In the genomic region with DNA sequence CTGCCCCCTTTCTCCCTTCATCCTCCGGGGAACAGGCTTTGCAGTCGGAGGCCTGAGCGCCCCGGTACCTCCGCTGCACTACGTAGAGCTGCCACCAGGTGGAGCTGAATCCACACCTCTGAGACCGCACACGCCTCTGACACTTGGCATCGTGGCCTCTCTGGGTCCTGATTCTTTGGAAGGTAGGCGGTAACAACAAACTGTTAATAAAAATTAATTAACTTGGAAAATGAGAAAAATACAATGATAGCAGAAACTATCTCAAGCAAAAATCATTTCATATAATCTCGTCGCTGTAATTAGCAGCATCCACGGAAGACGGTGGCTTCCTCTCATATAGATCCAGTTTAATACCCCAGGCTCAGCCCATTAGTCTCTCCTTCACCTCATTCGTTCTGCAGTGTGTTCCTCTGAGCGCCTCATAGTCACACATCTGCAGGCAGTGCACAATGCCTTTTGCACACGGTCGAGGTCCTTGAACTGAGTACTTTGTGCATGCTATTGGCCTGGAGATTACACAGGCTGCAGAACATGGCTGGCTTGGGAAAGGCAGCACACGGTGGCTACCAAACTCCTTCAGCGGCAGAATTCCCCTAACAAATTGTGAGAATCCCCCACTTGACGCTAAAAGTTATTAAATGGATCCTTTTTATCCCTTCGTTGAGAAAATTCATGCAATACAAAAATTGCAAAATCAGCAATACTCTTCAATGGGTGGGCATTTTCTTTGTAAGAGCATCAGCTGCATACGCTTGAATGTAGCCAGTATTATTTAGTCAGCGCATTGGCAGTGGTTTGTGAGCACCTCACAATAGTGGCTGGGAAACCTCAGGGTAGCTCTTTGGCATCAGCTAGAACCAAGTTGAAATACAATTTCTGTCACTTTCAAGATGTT, we compare ENCODE assay signal across 9 cellular contexts. TPM values are rescaled to one million over a fixed set of nuclear protein-coding genes. Genes with fewer than 3 reads are reported as not detected.
DNase-seq lines count a peak whose midpoint lies in the region; ATAC-seq and TF ChIP-seq lines count a peak whose summit lies in the region.
"Had no signal": no experiment of that assay in that cellular context is flagged by ENCODE, and none has a peak within 500 bp of the region (broad histone marks: within the 10 kb centered on the region; RNA-seq: fewer than 3 reads in every experiment).

No MANE protein-coding gene starts in this region.

- H3K9me2 ChIP-seq in Loucy (replicated peaks; ENCODE audit: low read depth, low read length) (no peaks in the 10 kb centered on the region), SU-DHL-6 (replicated peaks; ENCODE audit: insufficient read depth, low read length) (no peaks in the 10 kb centered on the region)

- no peaks in the 10 kb centered on the region for H3K9me3 Mint-ChIP-seq in activated naive CD8-positive, alpha-beta T cell treated with anti-CD3 and anti-CD28 coated beads, Interleukin-2, amount 50 U/mL, for 24 hours

- no peak overlapping the region for H3K27ac ChIP-seq in SU-DHL-6 (ENCODE audit: low read depth, low read length)

- H3K27ac Mint-ChIP-seq in activated naive CD8-positive, alpha-beta T cell treated with anti-CD3 and anti-CD28 coated beads, Interleukin-2, amount 50 U/mL, for 24 hours = no peak overlapping the region

- intact Hi-C loops in left cardiac atrium (cut with DNase I) = loop anchor here (1.0 to 10.0 kb wide), 4 partner anchors 123 to 207 kb away; partner anchors contain the start of genes EPHB6 (in 1 of the 2) and TRPV6 (in 1 of the 2)

- no peaks in the 10 kb centered on the region for H3K9me3 ChIP-seq in Loucy (ENCODE audit: insufficient read depth, low read depth, low read length)
- H3K9me3 ChIP-seq in SU-DHL-6 (ENCODE audit: insufficient read depth, low read length) = no peaks in the 10 kb centered on the region

- DNase-seq in H7 (peak; percentile 63), left cardiac atrium (peak; percentile 81), retinal pigment epithelial cell (ENCODE audit: low read depth) (no peak), cerebellar nuclear complex (lab: John Stamatoyannopoulos, UW) (no peak)
- DNase-seq in activated naive CD8-positive, alpha-beta T cell treated with anti-CD3 and anti-CD28 coated beads, Interleukin-2, amount 50 U/mL, for 24 hours = peak; percentile 85

- no peak overlapping the region for H3K9ac ChIP-seq in Loucy (ENCODE audit: low read depth, low read length, poor library complexity, severe bottlenecking)
- no peak overlapping the region for H3K9ac ChIP-seq in SU-DHL-6 (ENCODE audit: low read length)

- H3K36me3 Mint-ChIP-seq in activated naive CD8-positive, alpha-beta T cell treated with anti-CD3 and anti-CD28 coated beads, Interleukin-2, amount 50 U/mL, for 24 hours (ENCODE audit: low read depth) = no peaks in the 10 kb centered on the region

- no peaks in the 10 kb centered on the region for H4K20me1 ChIP-seq in Loucy (ENCODE audit: insufficient read depth, low read length, poor library complexity, severe bottlenecking)
- H4K20me1 ChIP-seq in SU-DHL-6 (ENCODE audit: low read depth, low read length) = no peaks in the 10 kb centered on the region

- H3F3A ChIP-seq in Loucy (ENCODE audit: low read depth) (no peaks in the 10 kb centered on the region), SU-DHL-6 (ENCODE audit: insufficient read depth) (no peaks in the 10 kb centered on the region)

- peaks cover 53% of the 10 kb centered on the region for H3K4me1 ChIP-seq in Loucy (ENCODE audit: insufficient read depth, low read length, poor library complexity, severe bottlenecking)

- TF ChIP-seq CTCF in GM12873 (IDR thresholded peaks at IDR 0.05; ENCODE audit: insufficient read depth, low read depth, low read length, missing control alignments) (peak; percentile 91), Loucy (conservative IDR thresholded peaks at IDR 0.05; ENCODE audit: low read length) (peak; percentile 98), SU-DHL-6 (IDR thresholded peaks at IDR 0.05; ENCODE audit: insufficient read depth, low read length, poor library complexity, severe bottlenecking) (peak; percentile 96), retinal pigment epithelial cell (conservative IDR thresholded peaks at IDR 0.05; ENCODE audit: low read depth, low read length) (peak; percentile 94)

- ATAC-seq in activated naive CD8-positive, alpha-beta T cell treated with anti-CD3 and anti-CD28 coated beads, Interleukin-2, amount 50 U/mL, for 24 hours = peak; percentile 88
- peak; percentile 89 to 92 for ATAC-seq in left cardiac atrium

- H3K27me3 ChIP-seq in H7 (ENCODE audit: control insufficient read depth, insufficient read depth, low read length) = no peaks in the 10 kb centered on the region
- no peaks in the 10 kb centered on the region for H3K27me3 ChIP-seq in Loucy (ENCODE audit: insufficient read depth, low read length, poor library complexity, severe bottlenecking)
- no peaks in the 10 kb centered on the region for H3K27me3 ChIP-seq in SU-DHL-6 (ENCODE audit: low read length)

- H3K4me3 Mint-ChIP-seq in activated naive CD8-positive, alpha-beta T cell treated with anti-CD3 and anti-CD28 coated beads, Interleukin-2, amount 50 U/mL, for 24 hours = no peak overlapping the region

- H3K36me3 ChIP-seq in H7 (replicated peaks; ENCODE audit: control insufficient read depth, insufficient read depth, low read length) (no peaks in the 10 kb centered on the region), Loucy (ENCODE audit: insufficient read depth, low read length) (no peaks in the 10 kb centered on the region), SU-DHL-6 (ENCODE audit: low read length) (no peaks in the 10 kb centered on the region)

- H3K4me3 ChIP-seq in H7 (ENCODE audit: insufficient read depth, low read depth, low read length) (no peak overlapping the region), Loucy (ENCODE audit: low read length, poor library complexity, severe bottlenecking) (no peak overlapping the region), SU-DHL-6 (ENCODE audit: insufficient read depth, low read length, poor library complexity, severe bottlenecking) (no peak overlapping the region), retinal pigment epithelial cell (ENCODE audit: low read length) (no peak overlapping the region)

- no peak overlapping the region for H3K4me2 ChIP-seq in Loucy (ENCODE audit: low read depth, low read length, poor library complexity, severe bottlenecking)
- no peak overlapping the region for H3K4me2 ChIP-seq in SU-DHL-6 (ENCODE audit: low read depth, low read length, poor library complexity, severe bottlenecking)

- H3K4me1 Mint-ChIP-seq in activated naive CD8-positive, alpha-beta T cell treated with anti-CD3 and anti-CD28 coated beads, Interleukin-2, amount 50 U/mL, for 24 hours = peaks cover 10% of the 10 kb centered on the region

- peaks cover 3% of the 10 kb centered on the region for H3K27me3 Mint-ChIP-seq in activated naive CD8-positive, alpha-beta T cell treated with anti-CD3 and anti-CD28 coated beads, Interleukin-2, amount 50 U/mL, for 24 hours

- no peak overlapping the region for H2AFZ ChIP-seq in Loucy (ENCODE audit: low read length)
- no peak overlapping the region for H2AFZ ChIP-seq in SU-DHL-6 (ENCODE audit: low read depth, low read length, severe bottlenecking)

- no peaks in the 10 kb centered on the region for H3K79me2 ChIP-seq in Loucy (ENCODE audit: insufficient read depth, low read length)
- no peaks in the 10 kb centered on the region for H3K79me2 ChIP-seq in SU-DHL-6 (ENCODE audit: insufficient read depth, low read length)

RNA-seq across cellular contexts. Expression of gene OR9A2, which starts 18.7 kb away (rescaled TPM):
- not detected in 2 replicates for total RNA-seq in H7 (2014; rRNA removed; shearing (Covaris generic))
- not detected for total RNA-seq in left cardiac atrium
- total RNA-seq: skeletal muscle tissue had no signal

RNA-seq across cellular contexts. Expression of gene OR6V1, which starts 43.9 kb away (rescaled TPM):
- total RNA-seq in H7 (2014; rRNA removed; shearing (Covaris generic)) = not detected in 2 replicates
- total RNA-seq in left cardiac atrium = not detected
- total RNA-seq: skeletal muscle tissue had no signal

RNA-seq across cellular contexts. Expression of gene KEL, which starts 46.1 kb away (rescaled TPM):
- 1.7 and 7.7 TPM in 2 replicates for total RNA-seq in H7 (2014; rRNA removed; shearing (Covaris generic))
- under 1 TPM in 1 of 2 donors, not detected in 1; 0.15 TPM for total RNA-seq in left cardiac atrium

Comparison
In these comparisons a context has a peak if more than half of its experiments do, and no peak if none do; other contexts are left out.
1. DNase-seq: peak in H7 (single experiment), activated naive CD8-positive, alpha-beta T cell treated with anti-CD3 and anti-CD28 coated beads, Interleukin-2, amount 50 U/mL, for 24 hours (single experiment) and left cardiac atrium (single experiment); none in retinal pigment epithelial cell (single experiment) and cerebellar nuclear complex (0 of 2).
2. Peak in every context shown above with its lines, with median percentiles within 50 percentile points of each other: CTCF ChIP-seq.